Comparison of ENCODE assay signal across 11 cellular contexts in genomic region chr17:7825206-7825980, GRCh38. TPM values are rescaled to one million over a fixed set of nuclear protein-coding genes. Genes with fewer than 3 reads are reported as not detected.
DNase-seq lines count a peak whose midpoint lies in the region; ATAC-seq and TF ChIP-seq lines count a peak whose summit lies in the region.
"Had no signal": no experiment of that assay in that cellular context is flagged by ENCODE, and none has a peak within 500 bp of the region (broad histone marks: within the 10 kb centered on the region; RNA-seq: fewer than 3 reads in every experiment).

No MANE protein-coding gene starts in this region.

- H3K9me2 ChIP-seq in SK-N-SH = no peaks in the 10 kb centered on the region

- CTCF ChIA-PET in SK-N-SH (lab: Yijun Ruan, JAX) = interaction anchor here (0.7 to 7.2 kb wide), 28 partner anchors 8 to 511 kb away, joined by 3 to 79 read pairs (median 6); partner anchors contain the start of genes DNAH2, KDM6B and NAA38

- no peak for ATAC-seq in DND-41 (ENCODE audit: insufficient read depth, low read depth)
- peak; percentile 46 for ATAC-seq in gastroesophageal sphincter
- no peak for ATAC-seq in GM21390 (IDR thresholded peaks at IDR 0.05; ENCODE audit: unreplicated experiment)

- H3K4me1 ChIP-seq in DND-41 (ENCODE audit: insufficient read depth, low read length) (no peaks in the 10 kb centered on the region), SK-N-SH (ENCODE audit: control insufficient read depth in 1 of 2, insufficient read depth in 2 of 2, low read depth in 1 of 2, low read length in 1 of 2) (peaks cover 0 to 12% of the 10 kb centered on the region in 2 experiments; a peak in 1 of 4 replicates), gastroesophageal sphincter (peaks cover 0 to 12% (median 0%) of the 10 kb centered on the region in 3 donors)

- POLR2A ChIA-PET in SK-N-SH (lab: Yijun Ruan, JAX) = interaction anchor here (0.6 to 1.7 kb wide), 3 partner anchors 9 to 80 kb away, joined by 4 to 5 read pairs (median 4); partner anchors contain the start of gene CHD3

- peak; percentile 28; the same call in 1 of the 2 replicates for TF ChIP-seq RAD21 in SK-N-SH (IDR thresholded peaks at IDR 0.05; ENCODE audit: low read length)

- H3K79me2 ChIP-seq in DND-41 (ENCODE audit: insufficient read depth, low read length) (no peaks in the 10 kb centered on the region), SK-N-SH (ENCODE audit: insufficient read depth) (no peaks in the 10 kb centered on the region)

- H3K27ac ChIP-seq in 22Rv1 = no peak overlapping the region
- no peak overlapping the region for H3K27ac ChIP-seq in DND-41 (ENCODE audit: low read length)
- H3K27ac ChIP-seq in SK-N-SH (ENCODE audit: low read depth in 2 of 2, low read length in 1 of 2) = no peak overlapping the region
- no peak overlapping the region for H3K27ac ChIP-seq in gastroesophageal sphincter

- no peaks in the 10 kb centered on the region for H4K20me1 ChIP-seq in DND-41 (ENCODE audit: insufficient read depth, low read length)
- H4K20me1 ChIP-seq in SK-N-SH (ENCODE audit: insufficient read depth) = no peaks in the 10 kb centered on the region

- DNase-seq in DND-41 (no peak), SK-N-SH (peak; percentile 69), D341Med (ENCODE audit: low spot score) (no peak), NCI-H2029 (lab: John Stamatoyannopoulos, UW) (no peak)
- DNase-seq in stimulated activated CD4-positive, alpha-beta T cell treated with anti-CD3 and anti-CD28 coated beads, Interleukin-4, amount 100 ng/mL, for 1 hour = no peak
- DNase-seq: activated CD8-positive, alpha-beta memory T cell treated with anti-CD3 and anti-CD28 coated beads, Interleukin-2, amount 50 U/mL, for 48 hours; cortex of kidney had no signal

- no peak for TF ChIP-seq POLR2A in gastroesophageal sphincter (IDR thresholded peaks at IDR 0.05)

- H3K9me3 ChIP-seq in DND-41 (ENCODE audit: insufficient read depth, low read length, severe bottlenecking) = no peaks in the 10 kb centered on the region
- no peaks in the 10 kb centered on the region for H3K9me3 ChIP-seq in SK-N-SH
- H3K9me3 ChIP-seq in gastroesophageal sphincter = no peaks in the 10 kb centered on the region

- H2AFZ ChIP-seq in DND-41 (ENCODE audit: low read depth, low read length) = no peak overlapping the region
- H2AFZ ChIP-seq in SK-N-SH (ENCODE audit: low read depth) = no peak overlapping the region

- no peak for TF ChIP-seq EP300 in SK-N-SH (IDR thresholded peaks at IDR 0.05; ENCODE audit: borderline replicate concordance in 1 of 2, low read depth in 1 of 2, low read length in 1 of 2)
- TF ChIP-seq EP300 in gastroesophageal sphincter (IDR thresholded peaks at IDR 0.05) = no peak

- H3F3A ChIP-seq in SK-N-SH (replicated peaks; ENCODE audit: insufficient read depth) = peaks cover 10% of the 10 kb centered on the region

- H3K9ac ChIP-seq in DND-41 (ENCODE audit: low read depth, low read length) (no peak overlapping the region), SK-N-SH (no peak overlapping the region)

- H3K4me2 ChIP-seq in DND-41 (ENCODE audit: insufficient read depth, low read length) = no peak overlapping the region
- H3K4me2 ChIP-seq in SK-N-SH = peak overlapping the region; percentile 32; the same call in 1 of the 2 replicates

- TF ChIP-seq CTCF in 22Rv1 (IDR thresholded peaks at IDR 0.05) (peak; percentile 24; the same call in 1 of the 2 replicates), DND-41 (IDR thresholded peaks at IDR 0.05; ENCODE audit: borderline replicate concordance, extremely low read depth, low read length, poor library complexity, severe bottlenecking) (peak; percentile 3), SK-N-SH (IDR thresholded peaks at IDR 0.05) (peak; percentile 40), gastroesophageal sphincter (IDR thresholded peaks at IDR 0.05) (no peak)

- no peaks in the 10 kb centered on the region for H3K36me3 ChIP-seq in DND-41 (ENCODE audit: insufficient read depth, low read length)
- H3K36me3 ChIP-seq in SK-N-SH (replicated peaks in 1 of 2; ENCODE audit: control insufficient read depth in 1 of 2, insufficient read depth in 2 of 2, low read length in 1 of 2) = no peaks in the 10 kb centered on the region
- no peaks in the 10 kb centered on the region for H3K36me3 ChIP-seq in gastroesophageal sphincter

- H3K27me3 ChIP-seq in DND-41 (ENCODE audit: insufficient read depth, low read length, poor library complexity) (no peaks in the 10 kb centered on the region), SK-N-SH (ENCODE audit: insufficient read depth) (peaks cover 2% of the 10 kb centered on the region), gastroesophageal sphincter (no peaks in the 10 kb centered on the region)

- WGBS in SK-N-SH (ENCODE audit: low lambda C conversion rate) = 30% methylated on average over 12 of the region's 12 CpGs
- WGBS in gastroesophageal sphincter (ENCODE audit: low coverage in 1 of 2), 2 donors = 21 to 30% methylated on average over 8 to 12 of the region's 12 CpGs

- H3K4me3 ChIP-seq in DND-41 (ENCODE audit: low read depth in 1 of 2, low read length in 2 of 2) (no peak overlapping the region), SK-N-SH (ENCODE audit: low read depth in 2 of 2, low read length in 1 of 2) (no peak overlapping the region), gastroesophageal sphincter (no peak overlapping the region)

TF ChIP-seq in SK-N-SH, 30 proteins besides CTCF, POLR2A, EP300 and RAD21:
- peak; percentile 22; the same call in 1 of the 2 replicates for TF ChIP-seq PBX3 (IDR thresholded peaks at IDR 0.05)
- TF ChIP-seq, protein P1, sequence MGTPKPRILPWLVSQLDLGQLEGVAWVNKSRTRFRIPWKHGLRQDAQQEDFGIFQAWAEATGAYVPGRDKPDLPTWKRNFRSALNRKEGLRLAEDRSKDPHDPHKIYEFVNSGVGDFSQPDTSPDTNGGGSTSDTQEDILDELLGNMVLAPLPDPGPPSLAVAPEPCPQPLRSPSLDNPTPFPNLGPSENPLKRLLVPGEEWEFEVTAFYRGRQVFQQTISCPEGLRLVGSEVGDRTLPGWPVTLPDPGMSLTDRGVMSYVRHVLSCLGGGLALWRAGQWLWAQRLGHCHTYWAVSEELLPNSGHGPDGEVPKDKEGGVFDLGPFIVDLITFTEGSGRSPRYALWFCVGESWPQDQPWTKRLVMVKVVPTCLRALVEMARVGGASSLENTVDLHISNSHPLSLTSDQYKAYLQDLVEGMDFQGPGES (IDR thresholded peaks at IDR 0.05; ENCODE audit: low read depth, low read length) = no peak
- peak; percentile 81; the same call in 1 of the 2 replicates for TF ChIP-seq MXI1 (IDR thresholded peaks at IDR 0.05; ENCODE audit: low read depth, low read length)

RNA-seq across cellular contexts. Expression of gene KDM6B, which starts 8.6 kb away (rescaled TPM):
- polyA plus RNA-seq in SK-N-SH (2012; rRNA removed) = 1.4 and 2.6 TPM in 2 replicates
- polyA plus RNA-seq in SK-N-SH (2012; cell fraction: cytosol; rRNA removed) = 1.5 and 2.1 TPM in 2 replicates
- 12.6 and 12.7 TPM in 2 replicates for polyA plus RNA-seq in SK-N-SH (2012; cell fraction: nucleus; rRNA removed)
- 10 to 100 TPM in 3 of 4 donors, 1 to 10 TPM in 1; 5.7 to 16.2 (median 15.6) TPM for total RNA-seq in gastroesophageal sphincter

RNA-seq across cellular contexts. Expression of gene TMEM88, which starts 29.5 kb away (rescaled TPM):
- polyA plus RNA-seq in SK-N-SH (2012; rRNA removed) = 0.83 and 1.2 TPM in 2 replicates
- 0.18 and 0.53 TPM in 2 replicates for polyA plus RNA-seq in SK-N-SH (2012; cell fraction: cytosol; rRNA removed)
- polyA plus RNA-seq in SK-N-SH (2012; cell fraction: nucleus; rRNA removed) = 10.9 and 14.0 TPM in 2 replicates
- total RNA-seq in gastroesophageal sphincter = 10 to 100 TPM in 3 of 4 donors, 1 to 10 TPM in 1; 6.5 to 41.6 (median 29.6) TPM
- polyA plus RNA-seq: IgD-negative memory B cell had no signal

RNA-seq across cellular contexts. Expression of gene NAA38, which starts 32.0 kb away (rescaled TPM):
- 133 and 202 TPM in 2 replicates for polyA plus RNA-seq in SK-N-SH (2012; rRNA removed)
- polyA plus RNA-seq in SK-N-SH (2012; cell fraction: cytosol; rRNA removed) = 105 and 121 TPM in 2 replicates
- polyA plus RNA-seq in SK-N-SH (2012; cell fraction: nucleus; rRNA removed) = 74.0 and 122 TPM in 2 replicates
- 10 to 100 TPM; 60.5 to 84.7 (median 69.8) TPM for total RNA-seq in gastroesophageal sphincter

RNA-seq across cellular contexts. Expression of gene CYB5D1, which starts 32.4 kb away (rescaled TPM):
- polyA plus RNA-seq in SK-N-SH (2012; rRNA removed) = 8.8 and 9.8 TPM in 2 replicates
- polyA plus RNA-seq in SK-N-SH (2012; cell fraction: cytosol; rRNA removed) = 8.5 and 9.4 TPM in 2 replicates
- polyA plus RNA-seq in SK-N-SH (2012; cell fraction: nucleus; rRNA removed) = 11.6 and 16.8 TPM in 2 replicates
- total RNA-seq in gastroesophageal sphincter = 10 to 100 TPM; 12.0 to 18.7 (median 13.7) TPM

Comparison
In these comparisons a context has a peak if more than half of its experiments do, and no peak if none do; other contexts are left out.
1. CTCF ChIP-seq: peak in 22Rv1 (single experiment), DND-41 (single experiment) and SK-N-SH (single experiment); none in gastroesophageal sphincter (0 of 4).